ENCODE assay signal across 9 cellular contexts in genomic region chr1:23664837-23665795, GRCh38. TPM values are rescaled to one million over a fixed set of nuclear protein-coding genes. Genes with fewer than 3 reads are reported as not detected.
DNase-seq lines count a peak whose midpoint lies in the region; ATAC-seq, FAIRE-seq and TF ChIP-seq lines count a peak whose summit lies in the region.
"Had no signal": no experiment of that assay in that cellular context is flagged by ENCODE, and none has a peak within 500 bp of the region (broad histone marks: within the 10 kb centered on the region; RNA-seq: fewer than 3 reads in every experiment).

No MANE protein-coding gene starts in this region.

- POLR2A ChIA-PET in GM12878 (lab: Charles Lee) = interaction anchor here (1.2 kb wide), 2 partner anchors 33 to 67 kb away, joined by 3 to 5 read pairs; no protein-coding TSS in a partner anchor

- no peak overlapping the region for H3K9ac ChIP-seq in GM12878 (ENCODE audit: control insufficient read depth, insufficient read depth, low read length)

- TF ChIP-seq RAD21 in GM12878 (IDR thresholded peaks at IDR 0.05; ENCODE audit: insufficient read depth, low read depth, low read length) = peak; percentile 41

- peak; percentile 44 for ATAC-seq in Right ventricle myocardium inferior
- peak; percentile 89 for ATAC-seq in GM12878
- ATAC-seq in HG02840 (IDR thresholded peaks at IDR 0.05; ENCODE audit: low FRiP score, unreplicated experiment) = no peak
- ATAC-seq in activated T-cell treated with anti-CD3 and anti-CD28 coated beads, Interleukin-2, amount 50 U/mL, for 4 hours = no peak
- ATAC-seq in GM21515 (IDR thresholded peaks at IDR 0.05; ENCODE audit: unreplicated experiment) = no peak

- no peaks in the 10 kb centered on the region for H3K79me2 ChIP-seq in GM12878 (ENCODE audit: control insufficient read depth, insufficient read depth, low read length)

- no peak overlapping the region for H3K4me3 ChIP-seq in GM12878

- H3K9me3 Mint-ChIP-seq in activated T-cell treated with anti-CD3 and anti-CD28 coated beads, Interleukin-2, amount 50 U/mL, for 4 hours = no peaks in the 10 kb centered on the region

- H3K27me3 ChIP-seq in GM12878 (replicated peaks in 1 of 2; ENCODE audit: control insufficient read depth in 2 of 2, insufficient read depth in 2 of 2, low read length in 1 of 2) = no peaks in the 10 kb centered on the region

- no peaks in the 10 kb centered on the region for H3K36me3 Mint-ChIP-seq in activated T-cell treated with anti-CD3 and anti-CD28 coated beads, Interleukin-2, amount 50 U/mL, for 4 hours (ENCODE audit: insufficient read depth)

- RAD21 ChIA-PET in GM12878 (lab: Charles Lee; ENCODE audit: unreplicated experiment) = interaction anchor here (0.6 to 3.4 kb wide), 8 partner anchors 9 to 522 kb away, joined by 3 to 17 read pairs (median 4); no protein-coding TSS in a partner anchor

- H2AFZ ChIP-seq in GM12878 (ENCODE audit: control insufficient read depth, low read depth, low read length) = peak overlapping the region; percentile 58

- DNase-seq in Right ventricle myocardium inferior (ENCODE audit: missing footprints) (no peak), cardiac septum (ENCODE audit: low spot score) (no peak), NCI-H1694 treated with DMSO at 0.1 percent for 48 hours (lab: John Stamatoyannopoulos, UW) (peak; percentile 12), GM12878 (ENCODE audit: low read depth, low spot score) (peak; percentile 15), retina (peak; percentile 31)
- DNase-seq in activated T-cell treated with anti-CD3 and anti-CD28 coated beads, Interleukin-2, amount 50 U/mL, for 4 hours = no peak

- H3K36me3 ChIP-seq in GM12878 (ENCODE audit: control insufficient read depth in 2 of 2, insufficient read depth in 2 of 2, low read length in 1 of 2) = no peaks in the 10 kb centered on the region

- H4K20me1 ChIP-seq in GM12878 (ENCODE audit: control insufficient read depth, insufficient read depth) = no peaks in the 10 kb centered on the region

- no peaks in the 10 kb centered on the region for H3K27me3 Mint-ChIP-seq in activated T-cell treated with anti-CD3 and anti-CD28 coated beads, Interleukin-2, amount 50 U/mL, for 4 hours (ENCODE audit: low read depth)

- H3K4me3 Mint-ChIP-seq in activated T-cell treated with anti-CD3 and anti-CD28 coated beads, Interleukin-2, amount 50 U/mL, for 4 hours = no peak overlapping the region

- BruUV-seq in GM12878 (replicated peaks; lab: Mats Ljungman, UMichigan) = no TSS peak

- no peaks in the 10 kb centered on the region for H3K9me3 ChIP-seq in GM12878 (replicated peaks; ENCODE audit: control insufficient read depth, insufficient read depth, low read length)

- intact Hi-C loops in Right ventricle myocardium inferior (cut with DNase I) (no loop called here), cardiac septum (cut with DNase I) (loop anchor here (5.0 kb wide), 1 partner anchor 438 kb away; no protein-coding TSS in a partner anchor), GM12878 (cut with micrococcal nuclease; ENCODE audit: unreplicated experiment) (no loop called here)

- in situ Hi-C loops in GM12878 (cut with MboI) = no loop called here

- H3K4me1 ChIP-seq in GM12878 (ENCODE audit: control insufficient read depth, insufficient read depth, low read length) = peaks cover 6% of the 10 kb centered on the region; the same call in 1 of the 2 replicates

- TF ChIP-seq CTCF in GM12878 (IDR thresholded peaks at IDR 0.05 in 2 of 3, conservative IDR thresholded peaks at IDR 0.05 in 1 of 3; ENCODE audit: control insufficient read depth in 2 of 3, extremely low read depth in 1 of 3, insufficient read depth in 1 of 3, low read depth in 3 of 3, low read length in 3 of 3) = peak; percentile 6 to 45 (median 23); a peak in 3 of 6 replicates

- no peak for FAIRE-seq in GM12878 (lab: Jason Lieb, UNC)
- FAIRE-seq: colon had no signal

- H3K4me2 ChIP-seq in GM12878 (ENCODE audit: control insufficient read depth, insufficient read depth) = peak overlapping the region; percentile 28; the same call in 1 of the 2 replicates

- SMC1A ChIA-PET in GM12878 (lab: Charles Lee; ENCODE audit: uncharacterized antibody, unreplicated experiment) = interaction anchor here (0.5 to 2.4 kb wide), 14 partner anchors 17 to 168 kb away, joined by 3 to 13 read pairs (median 4); no protein-coding TSS in a partner anchor

- TF ChIP-seq EP300 in GM12878 (IDR thresholded peaks at IDR 0.05; ENCODE audit: borderline replicate concordance in 1 of 2, control insufficient read depth in 1 of 2, low read depth in 2 of 2, low read length in 2 of 2) = no peak

- peaks cover 5% of the 10 kb centered on the region for H3K4me1 Mint-ChIP-seq in activated T-cell treated with anti-CD3 and anti-CD28 coated beads, Interleukin-2, amount 50 U/mL, for 4 hours (ENCODE audit: low read depth)

- 37% methylated on average over 11 of the region's 11 CpGs for WGBS in GM12878 (ENCODE audit: insufficient coverage, insufficient replicate concordance, low lambda C conversion rate, missing lambda C conversion rate)

- no peak for TF ChIP-seq POLR2A in GM12878 (IDR thresholded peaks at IDR 0.05; ENCODE audit: low read depth, low read length)

- no peak overlapping the region for H3K27ac ChIP-seq in GM12878 (ENCODE audit: control insufficient read depth, insufficient read depth)

- CTCF ChIA-PET in GM12878 (lab: Yijun Ruan, JAX) = interaction anchor here (0.7 to 3.0 kb wide), 23 partner anchors 9 to 179 kb away, joined by 3 to 20 read pairs (median 4); no protein-coding TSS in a partner anchor

TF ChIP-seq in GM12878, 131 proteins besides CTCF, POLR2A, EP300 and RAD21:
- TF ChIP-seq NR2C1 (IDR thresholded peaks at IDR 0.05) (peak; percentile 84), SMAD5 (IDR thresholded peaks at IDR 0.05; ENCODE audit: low read depth) (no peak), POLR2AphosphoS2 (IDR thresholded peaks at IDR 0.05; ENCODE audit: low read depth, low read length) (no peak), SMC3 (IDR thresholded peaks at IDR 0.05; ENCODE audit: borderline replicate concordance, low read length) (peak; percentile 8; the same call in 1 of the 2 replicates), RUNX3 (IDR thresholded peaks at IDR 0.05; ENCODE audit: low read length) (0 out of 2 replicates have a peak, but pooled peaks have one; percentile 20), SUZ12 (IDR thresholded peaks at IDR 0.05; ENCODE audit: unreplicated experiment) (no peak), ZNF384 (IDR thresholded peaks at IDR 0.05; ENCODE audit: borderline replicate concordance, low read depth, low read length) (peak; percentile 44; the same call in 1 of the 2 replicates), NR2F1 (conservative IDR thresholded peaks at IDR 0.05) (peak; percentile 82), JUND (IDR thresholded peaks at IDR 0.05; ENCODE audit: low read depth, low read length) (no peak), KAT2A (conservative IDR thresholded peaks at IDR 0.05; ENCODE audit: control insufficient read depth, low read depth, low read length) (no peak), NR2C2 (IDR thresholded peaks at IDR 0.05; ENCODE audit: borderline replicate concordance, control insufficient read depth, insufficient read length, low read depth) (peak; percentile 66), CREB1 (IDR thresholded peaks at IDR 0.05; ENCODE audit: low read depth) (no peak), MYB (IDR thresholded peaks at IDR 0.05; ENCODE audit: borderline replicate concordance, low read depth, low read length) (no peak), TBL1XR1 (IDR thresholded peaks at IDR 0.05; ENCODE audit: low read depth, low read length) (no peak), PKNOX1 (IDR thresholded peaks at IDR 0.05) (no peak), HDAC2 (IDR thresholded peaks at IDR 0.05) (no peak)
- TF ChIP-seq, protein P1, sequence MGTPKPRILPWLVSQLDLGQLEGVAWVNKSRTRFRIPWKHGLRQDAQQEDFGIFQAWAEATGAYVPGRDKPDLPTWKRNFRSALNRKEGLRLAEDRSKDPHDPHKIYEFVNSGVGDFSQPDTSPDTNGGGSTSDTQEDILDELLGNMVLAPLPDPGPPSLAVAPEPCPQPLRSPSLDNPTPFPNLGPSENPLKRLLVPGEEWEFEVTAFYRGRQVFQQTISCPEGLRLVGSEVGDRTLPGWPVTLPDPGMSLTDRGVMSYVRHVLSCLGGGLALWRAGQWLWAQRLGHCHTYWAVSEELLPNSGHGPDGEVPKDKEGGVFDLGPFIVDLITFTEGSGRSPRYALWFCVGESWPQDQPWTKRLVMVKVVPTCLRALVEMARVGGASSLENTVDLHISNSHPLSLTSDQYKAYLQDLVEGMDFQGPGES (IDR thresholded peaks at IDR 0.05) = no peak

RNA-seq across cellular contexts. Expression of gene RPL11, which starts 26.5 kb away (rescaled TPM):
- total RNA-seq in Right ventricle myocardium inferior (681 TPM), cardiac septum (521 TPM), GM12878 (2014; rRNA removed) (2,159 and 2,394 TPM in 2 replicates), GM12878 (2014; rRNA removed; fragmentation: Illumina TruSeq; extraction: Trizol) (3,824 and 3,837 TPM in 2 replicates), GM12878 (2021) (1,753 and 1,779 TPM in 2 replicates)
- total RNA-seq in GM12878 (2013; cell fraction: nucleolus; rRNA removed) = 191 and 232 TPM in 2 replicates
- polyA plus RNA-seq in GM12878 (2011; ENCODE audit: low read depth) = 9,950 TPM
- polyA plus RNA-seq in GM12878 (2011; rRNA removed) (2,789 and 3,603 TPM in 2 replicates), GM12878 (2014; fragmentation: Illumina TruSeq; extraction: Trizol) (4,611 and 5,379 TPM in 2 replicates), GM12878 (2014; fragmentation: Nextera tagmentation; extraction: Ambion mirVana) (1,000 to 10,000 TPM; 2,510 to 2,532 TPM), GM12878 (2014; rRNA removed) (3,466 and 3,676 TPM in 2 replicates), GM12878 (2016; fragmentation: Nextera tagmentation; extraction: Ambion mirVana) (1,000 to 10,000 TPM in 1 of 2 experiments, 100 to 1,000 TPM in 1; 968 to 1,082 TPM)
- 1,357 and 1,376 TPM in 2 replicates for polyA plus RNA-seq in GM12878 (2011; cell fraction: cytosol; rRNA removed)
- polyA plus RNA-seq in GM12878 (2011; cell fraction: nucleus; rRNA removed) = 510 and 599 TPM in 2 replicates
- polyA plus RNA-seq in GM12878 (2012) = 5,396 and 6,845 TPM in 2 replicates
- polyA minus RNA-seq in GM12878 (2011; rRNA and poly(A)+ RNA removed) = 658 and 753 TPM in 2 replicates
- polyA minus RNA-seq in GM12878 (2011; cell fraction: cytosol; rRNA and poly(A)+ RNA removed) = 378 and 399 TPM in 2 replicates
- polyA minus RNA-seq in GM12878 (2011; cell fraction: nucleus; rRNA and poly(A)+ RNA removed) = 128 and 191 TPM in 2 replicates
- 1,000 to 10,000 TPM; 1,397 to 1,476 (median 1,425) TPM for total RNA-seq in activated T-cell treated with anti-CD3 and anti-CD28 coated beads, Interleukin-2, amount 50 U/mL, for 4 hours

Comparison
In these comparisons a context has a peak if more than half of its experiments do, and no peak if none do; other contexts are left out.
1. ATAC-seq: peak in Right ventricle myocardium inferior (single experiment) and GM12878 (single experiment); none in HG02840 (single experiment), activated T-cell treated with anti-CD3 and anti-CD28 coated beads, Interleukin-2, amount 50 U/mL, for 4 hours (0 of 2) and GM21515 (single experiment).
2. DNase-seq: peak in NCI-H1694 treated with DMSO at 0.1 percent for 48 hours (single experiment), GM12878 (single experiment) and retina (single experiment); none in Right ventricle myocardium inferior (single experiment), cardiac septum (single experiment) and activated T-cell treated with anti-CD3 and anti-CD28 coated beads, Interleukin-2, amount 50 U/mL, for 4 hours (single experiment).